In genomic region chr2:62505649-62506420, GRCh38 we compare ENCODE assay signal across 1 cellular context.
TF ChIP-seq lines count a peak whose summit lies in the region.

TMEM17 (minus strand) TSS chr2:62506195; CDS start chr2:62506129, 66 bp downstream.

TF ChIP-seq in K562, 482 proteins besides CTCF, POLR2A, EP300 and RAD21 (continued from another document and continues in another):
- TF ChIP-seq, protein P1, sequence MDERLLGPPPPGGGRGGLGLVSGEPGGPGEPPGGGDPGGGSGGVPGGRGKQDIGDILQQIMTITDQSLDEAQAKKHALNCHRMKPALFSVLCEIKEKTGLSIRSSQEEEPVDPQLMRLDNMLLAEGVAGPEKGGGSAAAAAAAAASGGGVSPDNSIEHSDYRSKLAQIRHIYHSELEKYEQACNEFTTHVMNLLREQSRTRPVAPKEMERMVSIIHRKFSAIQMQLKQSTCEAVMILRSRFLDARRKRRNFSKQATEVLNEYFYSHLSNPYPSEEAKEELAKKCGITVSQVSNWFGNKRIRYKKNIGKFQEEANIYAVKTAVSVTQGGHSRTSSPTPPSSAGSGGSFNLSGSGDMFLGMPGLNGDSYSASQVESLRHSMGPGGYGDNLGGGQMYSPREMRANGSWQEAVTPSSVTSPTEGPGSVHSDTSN (CRISPR knock-in tag; IDR thresholded peaks at IDR 0.05; ENCODE audit: low read depth): 0 out of 2 replicates have a peak, but pooled peaks have one; percentile 9
- TF ChIP-seq, protein P1 (tag; conservative IDR thresholded peaks at IDR 0.05; ENCODE audit: low read depth): no peak
- TF ChIP-seq CC2D1A (IDR thresholded peaks at IDR 0.05) (no peak), NFATC3 (IDR thresholded peaks at IDR 0.05) (no peak), CREB1 (IDR thresholded peaks at IDR 0.05) (peak; percentile 73), CREB1 (CRISPR knock-in tag; IDR thresholded peaks at IDR 0.05) (peak; percentile 81), GABPA (tag; conservative IDR thresholded peaks at IDR 0.05; ENCODE audit: low read depth) (peak; percentile 38; the same call in 1 of the 2 replicates), ZNF146 (CRISPR knock-in tag; IDR thresholded peaks at IDR 0.05; ENCODE audit: unreplicated experiment) (no peak), ZNF274 (IDR thresholded peaks at IDR 0.05; ENCODE audit: borderline replicate concordance, low read depth, low read length) (no peak), RCOR1 (IDR thresholded peaks at IDR 0.05; ENCODE audit: borderline replicate concordance in 1 of 2, low read depth in 2 of 2, low read length in 2 of 2) (peak in 1 of 2 experiments; percentile 50; a peak in 1 of 4 replicates), ZNF511 (CRISPR knock-in tag; IDR thresholded peaks at IDR 0.05) (0 out of 2 replicates have a peak, but pooled peaks have one; percentile 78), CBX1 (IDR thresholded peaks at IDR 0.05; ENCODE audit: low read depth) (peak; percentile 75; the same call in 1 of the 2 replicates), WHSC1 (IDR thresholded peaks at IDR 0.05; ENCODE audit: low read length) (no peak), DIDO1 (tag; IDR thresholded peaks at IDR 0.05; ENCODE audit: low read depth) (no peak), NFRKB (IDR thresholded peaks at IDR 0.05; ENCODE audit: low read depth) (peak; percentile 44; the same call in 1 of the 2 replicates), SMARCA4 (IDR thresholded peaks at IDR 0.05) (no peak), MLLT1 (IDR thresholded peaks at IDR 0.05) (no peak), ZNF431 (CRISPR knock-in tag; IDR thresholded peaks at IDR 0.05) (no peak), ZEB2 (IDR thresholded peaks at IDR 0.05) (no peak), E2F4 (CRISPR knock-in tag; IDR thresholded peaks at IDR 0.05; ENCODE audit: low read depth) (peak; percentile 73; the same call in 1 of the 2 replicates), ERF (CRISPR knock-in tag; IDR thresholded peaks at IDR 0.05) (peak; percentile 11; the same call in 1 of the 2 replicates), EZH2 (IDR thresholded peaks at IDR 0.05; ENCODE audit: borderline replicate concordance, low read depth, low read length) (no peak), SNRNP70 (optimal IDR thresholded peaks at IDR 0.05; ENCODE audit: low read depth, low read length) (no peak), RBM25 (IDR thresholded peaks at IDR 0.05; ENCODE audit: low read depth, low read length, severe bottlenecking) (peak; percentile 52), NR3C1 (CRISPR knock-in tag; IDR thresholded peaks at IDR 0.05) (peak; percentile 36; the same call in 1 of the 2 replicates), NR2F6 (CRISPR knock-in tag; IDR thresholded peaks at IDR 0.05) (no peak), EGR1 (conservative IDR thresholded peaks at IDR 0.05) (peak; percentile 91), SMAD4 (CRISPR knock-in tag; conservative IDR thresholded peaks at IDR 0.05) (peak; percentile 60), REST (CRISPR knock-in tag; IDR thresholded peaks at IDR 0.05; ENCODE audit: low read depth) (0 out of 2 replicates have a peak, but pooled peaks have one; percentile 60), ZFP30 (CRISPR knock-in tag; IDR thresholded peaks at IDR 0.05; ENCODE audit: borderline replicate concordance) (no peak), POLR2B (IDR thresholded peaks at IDR 0.05; ENCODE audit: low read depth, partially characterized antibody) (peak; percentile 27), ZHX1 (conservative IDR thresholded peaks at IDR 0.05; ENCODE audit: low read length) (0 out of 2 replicates have a peak, but pooled peaks have one; percentile 59), SRF (CRISPR knock-in tag; IDR thresholded peaks at IDR 0.05) (peak in 1 of 2 experiments; percentile 42; a peak in 1 of 4 replicates), ZNF354B (CRISPR knock-in tag; IDR thresholded peaks at IDR 0.05) (no peak)
- TF ChIP-seq, protein P2, sequence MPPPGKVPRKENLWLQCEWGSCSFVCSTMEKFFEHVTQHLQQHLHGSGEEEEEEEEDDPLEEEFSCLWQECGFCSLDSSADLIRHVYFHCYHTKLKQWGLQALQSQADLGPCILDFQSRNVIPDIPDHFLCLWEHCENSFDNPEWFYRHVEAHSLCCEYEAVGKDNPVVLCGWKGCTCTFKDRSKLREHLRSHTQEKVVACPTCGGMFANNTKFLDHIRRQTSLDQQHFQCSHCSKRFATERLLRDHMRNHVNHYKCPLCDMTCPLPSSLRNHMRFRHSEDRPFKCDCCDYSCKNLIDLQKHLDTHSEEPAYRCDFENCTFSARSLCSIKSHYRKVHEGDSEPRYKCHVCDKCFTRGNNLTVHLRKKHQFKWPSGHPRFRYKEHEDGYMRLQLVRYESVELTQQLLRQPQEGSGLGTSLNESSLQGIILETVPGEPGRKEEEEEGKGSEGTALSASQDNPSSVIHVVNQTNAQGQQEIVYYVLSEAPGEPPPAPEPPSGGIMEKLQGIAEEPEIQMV (tag; conservative IDR thresholded peaks at IDR 0.05; ENCODE audit: low read depth): no peak
- TF ChIP-seq, protein P3, sequence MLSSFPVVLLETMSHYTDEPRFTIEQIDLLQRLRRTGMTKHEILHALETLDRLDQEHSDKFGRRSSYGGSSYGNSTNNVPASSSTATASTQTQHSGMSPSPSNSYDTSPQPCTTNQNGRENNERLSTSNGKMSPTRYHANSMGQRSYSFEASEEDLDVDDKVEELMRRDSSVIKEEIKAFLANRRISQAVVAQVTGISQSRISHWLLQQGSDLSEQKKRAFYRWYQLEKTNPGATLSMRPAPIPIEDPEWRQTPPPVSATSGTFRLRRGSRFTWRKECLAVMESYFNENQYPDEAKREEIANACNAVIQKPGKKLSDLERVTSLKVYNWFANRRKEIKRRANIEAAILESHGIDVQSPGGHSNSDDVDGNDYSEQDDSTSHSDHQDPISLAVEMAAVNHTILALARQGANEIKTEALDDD (IDR thresholded peaks at IDR 0.05): no peak
- TF ChIP-seq, protein P4, sequence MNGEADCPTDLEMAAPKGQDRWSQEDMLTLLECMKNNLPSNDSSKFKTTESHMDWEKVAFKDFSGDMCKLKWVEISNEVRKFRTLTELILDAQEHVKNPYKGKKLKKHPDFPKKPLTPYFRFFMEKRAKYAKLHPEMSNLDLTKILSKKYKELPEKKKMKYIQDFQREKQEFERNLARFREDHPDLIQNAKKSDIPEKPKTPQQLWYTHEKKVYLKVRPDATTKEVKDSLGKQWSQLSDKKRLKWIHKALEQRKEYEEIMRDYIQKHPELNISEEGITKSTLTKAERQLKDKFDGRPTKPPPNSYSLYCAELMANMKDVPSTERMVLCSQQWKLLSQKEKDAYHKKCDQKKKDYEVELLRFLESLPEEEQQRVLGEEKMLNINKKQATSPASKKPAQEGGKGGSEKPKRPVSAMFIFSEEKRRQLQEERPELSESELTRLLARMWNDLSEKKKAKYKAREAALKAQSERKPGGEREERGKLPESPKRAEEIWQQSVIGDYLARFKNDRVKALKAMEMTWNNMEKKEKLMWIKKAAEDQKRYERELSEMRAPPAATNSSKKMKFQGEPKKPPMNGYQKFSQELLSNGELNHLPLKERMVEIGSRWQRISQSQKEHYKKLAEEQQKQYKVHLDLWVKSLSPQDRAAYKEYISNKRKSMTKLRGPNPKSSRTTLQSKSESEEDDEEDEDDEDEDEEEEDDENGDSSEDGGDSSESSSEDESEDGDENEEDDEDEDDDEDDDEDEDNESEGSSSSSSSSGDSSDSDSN (IDR thresholded peaks at IDR 0.05; ENCODE audit: borderline replicate concordance in 1 of 2, low read depth in 2 of 2, low read length in 2 of 2): peak; percentile 65 to 94; a peak in 3 of 4 replicates
